1 cellular context compared by ENCODE assay signal in the genomic region with DNA sequence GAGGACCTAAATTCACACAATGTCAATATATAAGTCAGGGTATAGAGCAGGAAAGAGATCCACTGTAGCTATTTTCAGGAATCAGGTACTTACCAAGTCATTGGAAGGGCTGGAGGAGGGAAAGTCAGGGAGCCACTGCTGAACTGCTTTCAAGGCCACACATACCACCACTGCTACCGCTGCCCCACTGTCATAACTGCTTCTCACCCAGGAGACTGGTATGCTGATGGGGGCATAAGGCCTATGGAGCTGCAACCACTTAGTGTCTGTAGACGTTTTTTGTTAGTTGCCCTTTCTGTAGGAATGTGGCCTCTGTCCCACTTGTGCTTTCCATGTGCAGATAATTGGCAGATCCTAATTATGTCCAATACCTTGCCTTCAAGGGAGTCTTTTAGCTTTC.
TF ChIP-seq lines count a peak whose summit lies in the region.

No MANE protein-coding gene starts in this region.

TF ChIP-seq in H1, 55 proteins besides CTCF, POLR2A, EP300 and RAD21:
- no peak for TF ChIP-seq CBX8 (IDR thresholded peaks at IDR 0.05; ENCODE audit: borderline replicate concordance, low read depth, low read length)
- no peak for TF ChIP-seq TAF1 (IDR thresholded peaks at IDR 0.05; ENCODE audit: low read depth, low read length)
- TF ChIP-seq PHF8 (conservative IDR thresholded peaks at IDR 0.05; ENCODE audit: low read depth, low read length) = no peak
- no peak for TF ChIP-seq TAF7 (optimal IDR thresholded peaks at IDR 0.05; ENCODE audit: borderline replicate concordance, low read depth, low read length)
- TF ChIP-seq BACH1 (IDR thresholded peaks at IDR 0.05; ENCODE audit: low read length) = no peak
- TF ChIP-seq FOSL1 (IDR thresholded peaks at IDR 0.05; ENCODE audit: insufficient read depth, low read depth, low read length) = no peak
- TF ChIP-seq RBBP5 (IDR thresholded peaks at IDR 0.05; ENCODE audit: borderline replicate concordance, low read depth, low read length) = no peak
- no peak for TF ChIP-seq SIX5 (IDR thresholded peaks at IDR 0.05; ENCODE audit: low read depth, low read length)
- TF ChIP-seq CHD2 (IDR thresholded peaks at IDR 0.05; ENCODE audit: low read length) = no peak
- TF ChIP-seq CBX5 (IDR thresholded peaks at IDR 0.05; ENCODE audit: low read depth, low read length) = no peak
